In the genomic region with DNA sequence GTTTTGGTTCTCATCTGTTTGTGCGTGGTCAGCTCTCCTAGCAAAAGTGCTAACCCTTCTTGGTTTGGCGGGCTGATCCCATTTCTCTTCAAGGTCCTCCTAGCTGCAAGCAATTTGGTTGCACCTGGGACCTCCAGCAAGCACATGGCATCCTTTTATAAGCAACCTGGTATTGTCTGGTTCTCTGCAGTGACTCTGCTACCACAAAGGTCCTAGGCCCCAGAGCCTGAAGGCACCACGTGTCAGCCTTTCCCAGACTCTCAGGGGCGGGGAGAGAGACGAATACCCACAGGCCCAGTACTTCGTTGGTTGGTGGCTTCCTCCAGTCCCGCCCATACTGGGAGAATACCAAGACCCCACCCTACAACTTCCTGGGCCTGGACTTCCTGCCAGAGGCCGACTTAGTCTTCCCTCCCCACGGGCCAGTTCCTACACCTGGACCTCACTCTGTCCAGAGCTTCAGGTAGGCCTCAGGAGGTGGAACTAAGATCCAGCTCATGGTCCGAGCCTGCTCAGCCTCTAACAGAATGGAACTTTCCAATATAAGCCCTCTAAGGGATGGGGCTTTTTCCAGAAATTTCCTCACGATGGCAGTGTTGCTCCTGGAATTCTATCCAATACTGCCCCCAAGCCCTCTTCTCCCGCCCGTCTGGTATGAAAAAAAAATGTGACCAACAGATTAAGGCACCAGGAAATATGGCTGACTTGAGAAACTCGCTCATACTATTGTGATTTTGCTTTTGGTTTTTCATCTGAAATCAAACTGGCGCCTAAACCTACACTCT, we compare ENCODE assay signal across 1 cellular context.
TF ChIP-seq lines count a peak whose summit lies in the region.

No MANE protein-coding gene starts in this region.

TF ChIP-seq in HepG2, 621 proteins besides CTCF, POLR2A, EP300 and RAD21 (continued from another document and continues in another):
- TF ChIP-seq, protein P1, sequence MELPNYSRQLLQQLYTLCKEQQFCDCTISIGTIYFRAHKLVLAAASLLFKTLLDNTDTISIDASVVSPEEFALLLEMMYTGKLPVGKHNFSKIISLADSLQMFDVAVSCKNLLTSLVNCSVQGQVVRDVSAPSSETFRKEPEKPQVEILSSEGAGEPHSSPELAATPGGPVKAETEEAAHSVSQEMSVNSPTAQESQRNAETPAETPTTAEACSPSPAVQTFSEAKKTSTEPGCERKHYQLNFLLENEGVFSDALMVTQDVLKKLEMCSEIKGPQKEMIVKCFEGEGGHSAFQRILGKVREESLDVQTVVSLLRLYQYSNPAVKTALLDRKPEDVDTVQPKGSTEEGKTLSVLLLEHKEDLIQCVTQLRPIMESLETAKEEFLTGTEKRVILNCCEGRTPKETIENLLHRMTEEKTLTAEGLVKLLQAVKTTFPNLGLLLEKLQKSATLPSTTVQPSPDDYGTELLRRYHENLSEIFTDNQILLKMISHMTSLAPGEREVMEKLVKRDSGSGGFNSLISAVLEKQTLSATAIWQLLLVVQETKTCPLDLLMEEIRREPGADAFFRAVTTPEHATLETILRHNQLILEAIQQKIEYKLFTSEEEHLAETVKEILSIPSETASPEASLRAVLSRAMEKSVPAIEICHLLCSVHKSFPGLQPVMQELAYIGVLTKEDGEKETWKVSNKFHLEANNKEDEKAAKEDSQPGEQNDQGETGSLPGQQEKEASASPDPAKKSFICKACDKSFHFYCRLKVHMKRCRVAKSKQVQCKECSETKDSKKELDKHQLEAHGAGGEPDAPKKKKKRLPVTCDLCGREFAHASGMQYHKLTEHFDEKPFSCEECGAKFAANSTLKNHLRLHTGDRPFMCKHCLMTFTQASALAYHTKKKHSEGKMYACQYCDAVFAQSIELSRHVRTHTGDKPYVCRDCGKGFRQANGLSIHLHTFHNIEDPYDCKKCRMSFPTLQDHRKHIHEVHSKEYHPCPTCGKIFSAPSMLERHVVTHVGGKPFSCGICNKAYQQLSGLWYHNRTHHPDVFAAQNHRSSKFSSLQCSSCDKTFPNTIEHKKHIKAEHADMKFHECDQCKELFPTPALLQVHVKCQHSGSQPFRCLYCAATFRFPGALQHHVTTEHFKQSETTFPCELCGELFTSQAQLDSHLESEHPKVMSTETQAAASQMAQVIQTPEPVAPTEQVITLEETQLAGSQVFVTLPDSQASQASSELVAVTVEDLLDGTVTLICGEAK (IDR thresholded peaks at IDR 0.05): no peak
- TF ChIP-seq, protein P1 (CRISPR knock-in tag; IDR thresholded peaks at IDR 0.05): no peak
- no peak for TF ChIP-seq NFRKB (IDR thresholded peaks at IDR 0.05)
- TF ChIP-seq ZNF256 (CRISPR knock-in tag; conservative IDR thresholded peaks at IDR 0.05): no peak
- TF ChIP-seq, protein P2, sequence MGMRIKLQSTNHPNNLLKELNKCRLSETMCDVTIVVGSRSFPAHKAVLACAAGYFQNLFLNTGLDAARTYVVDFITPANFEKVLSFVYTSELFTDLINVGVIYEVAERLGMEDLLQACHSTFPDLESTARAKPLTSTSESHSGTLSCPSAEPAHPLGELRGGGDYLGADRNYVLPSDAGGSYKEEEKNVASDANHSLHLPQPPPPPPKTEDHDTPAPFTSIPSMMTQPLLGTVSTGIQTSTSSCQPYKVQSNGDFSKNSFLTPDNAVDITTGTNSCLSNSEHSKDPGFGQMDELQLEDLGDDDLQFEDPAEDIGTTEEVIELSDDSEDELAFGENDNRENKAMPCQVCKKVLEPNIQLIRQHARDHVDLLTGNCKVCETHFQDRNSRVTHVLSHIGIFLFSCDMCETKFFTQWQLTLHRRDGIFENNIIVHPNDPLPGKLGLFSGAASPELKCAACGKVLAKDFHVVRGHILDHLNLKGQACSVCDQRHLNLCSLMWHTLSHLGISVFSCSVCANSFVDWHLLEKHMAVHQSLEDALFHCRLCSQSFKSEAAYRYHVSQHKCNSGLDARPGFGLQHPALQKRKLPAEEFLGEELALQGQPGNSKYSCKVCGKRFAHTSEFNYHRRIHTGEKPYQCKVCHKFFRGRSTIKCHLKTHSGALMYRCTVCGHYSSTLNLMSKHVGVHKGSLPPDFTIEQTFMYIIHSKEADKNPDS (CRISPR knock-in tag; IDR thresholded peaks at IDR 0.05): no peak
- TF ChIP-seq KLF13 (CRISPR knock-in tag; IDR thresholded peaks at IDR 0.05): no peak
- TF ChIP-seq ZFP36L1 (CRISPR knock-in tag; IDR thresholded peaks at IDR 0.05): no peak
- no peak for TF ChIP-seq KDM2A (CRISPR knock-in tag; IDR thresholded peaks at IDR 0.05; ENCODE audit: borderline replicate concordance, low read depth)
- no peak for TF ChIP-seq ZSCAN9 (CRISPR knock-in tag; IDR thresholded peaks at IDR 0.05; ENCODE audit: borderline replicate concordance)
- 0 out of 2 replicates have a peak, but pooled peaks have one; percentile 56 for TF ChIP-seq SIN3B (IDR thresholded peaks at IDR 0.05; ENCODE audit: low read length)
- TF ChIP-seq ZNF10 (CRISPR knock-in tag; IDR thresholded peaks at IDR 0.05; ENCODE audit: borderline replicate concordance, low read depth): no peak
- TF ChIP-seq PHF20 (CRISPR knock-in tag; IDR thresholded peaks at IDR 0.05): peak; percentile 43; the same call in 1 of the 2 replicates
- TF ChIP-seq, protein P3, sequence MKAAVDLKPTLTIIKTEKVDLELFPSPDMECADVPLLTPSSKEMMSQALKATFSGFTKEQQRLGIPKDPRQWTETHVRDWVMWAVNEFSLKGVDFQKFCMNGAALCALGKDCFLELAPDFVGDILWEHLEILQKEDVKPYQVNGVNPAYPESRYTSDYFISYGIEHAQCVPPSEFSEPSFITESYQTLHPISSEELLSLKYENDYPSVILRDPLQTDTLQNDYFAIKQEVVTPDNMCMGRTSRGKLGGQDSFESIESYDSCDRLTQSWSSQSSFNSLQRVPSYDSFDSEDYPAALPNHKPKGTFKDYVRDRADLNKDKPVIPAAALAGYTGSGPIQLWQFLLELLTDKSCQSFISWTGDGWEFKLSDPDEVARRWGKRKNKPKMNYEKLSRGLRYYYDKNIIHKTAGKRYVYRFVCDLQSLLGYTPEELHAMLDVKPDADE (CRISPR knock-in tag; IDR thresholded peaks at IDR 0.05): no peak
- no peak for TF ChIP-seq PHF21A (CRISPR knock-in tag; IDR thresholded peaks at IDR 0.05)
- TF ChIP-seq NPAS2 (CRISPR knock-in tag; IDR thresholded peaks at IDR 0.05; ENCODE audit: borderline replicate concordance): no peak
- TF ChIP-seq, protein P4, sequence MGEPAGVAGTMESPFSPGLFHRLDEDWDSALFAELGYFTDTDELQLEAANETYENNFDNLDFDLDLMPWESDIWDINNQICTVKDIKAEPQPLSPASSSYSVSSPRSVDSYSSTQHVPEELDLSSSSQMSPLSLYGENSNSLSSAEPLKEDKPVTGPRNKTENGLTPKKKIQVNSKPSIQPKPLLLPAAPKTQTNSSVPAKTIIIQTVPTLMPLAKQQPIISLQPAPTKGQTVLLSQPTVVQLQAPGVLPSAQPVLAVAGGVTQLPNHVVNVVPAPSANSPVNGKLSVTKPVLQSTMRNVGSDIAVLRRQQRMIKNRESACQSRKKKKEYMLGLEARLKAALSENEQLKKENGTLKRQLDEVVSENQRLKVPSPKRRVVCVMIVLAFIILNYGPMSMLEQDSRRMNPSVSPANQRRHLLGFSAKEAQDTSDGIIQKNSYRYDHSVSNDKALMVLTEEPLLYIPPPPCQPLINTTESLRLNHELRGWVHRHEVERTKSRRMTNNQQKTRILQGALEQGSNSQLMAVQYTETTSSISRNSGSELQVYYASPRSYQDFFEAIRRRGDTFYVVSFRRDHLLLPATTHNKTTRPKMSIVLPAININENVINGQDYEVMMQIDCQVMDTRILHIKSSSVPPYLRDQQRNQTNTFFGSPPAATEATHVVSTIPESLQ (CRISPR knock-in tag; conservative IDR thresholded peaks at IDR 0.05): no peak
- no peak for TF ChIP-seq SOX6 (IDR thresholded peaks at IDR 0.05)
- TF ChIP-seq SOX6 (CRISPR knock-in tag; IDR thresholded peaks at IDR 0.05): 0 out of 2 replicates have a peak, but pooled peaks have one; percentile 27
- no peak for TF ChIP-seq ZNF235 (CRISPR knock-in tag; IDR thresholded peaks at IDR 0.05; ENCODE audit: borderline replicate concordance)
- TF ChIP-seq ADNP (CRISPR knock-in tag; IDR thresholded peaks at IDR 0.05): no peak
- TF ChIP-seq ZNF550 (CRISPR knock-in tag; IDR thresholded peaks at IDR 0.05; ENCODE audit: borderline replicate concordance): no peak
- TF ChIP-seq RARG (CRISPR knock-in tag; IDR thresholded peaks at IDR 0.05; ENCODE audit: low read depth): no peak
- TF ChIP-seq ZNF484 (CRISPR knock-in tag; IDR thresholded peaks at IDR 0.05; ENCODE audit: borderline replicate concordance, low read depth): no peak
- no peak for TF ChIP-seq ZNF552 (CRISPR knock-in tag; IDR thresholded peaks at IDR 0.05; ENCODE audit: borderline replicate concordance)
- TF ChIP-seq, protein P5, sequence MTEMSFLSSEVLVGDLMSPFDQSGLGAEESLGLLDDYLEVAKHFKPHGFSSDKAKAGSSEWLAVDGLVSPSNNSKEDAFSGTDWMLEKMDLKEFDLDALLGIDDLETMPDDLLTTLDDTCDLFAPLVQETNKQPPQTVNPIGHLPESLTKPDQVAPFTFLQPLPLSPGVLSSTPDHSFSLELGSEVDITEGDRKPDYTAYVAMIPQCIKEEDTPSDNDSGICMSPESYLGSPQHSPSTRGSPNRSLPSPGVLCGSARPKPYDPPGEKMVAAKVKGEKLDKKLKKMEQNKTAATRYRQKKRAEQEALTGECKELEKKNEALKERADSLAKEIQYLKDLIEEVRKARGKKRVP (CRISPR knock-in tag; IDR thresholded peaks at IDR 0.05): no peak
- TF ChIP-seq, protein P6, sequence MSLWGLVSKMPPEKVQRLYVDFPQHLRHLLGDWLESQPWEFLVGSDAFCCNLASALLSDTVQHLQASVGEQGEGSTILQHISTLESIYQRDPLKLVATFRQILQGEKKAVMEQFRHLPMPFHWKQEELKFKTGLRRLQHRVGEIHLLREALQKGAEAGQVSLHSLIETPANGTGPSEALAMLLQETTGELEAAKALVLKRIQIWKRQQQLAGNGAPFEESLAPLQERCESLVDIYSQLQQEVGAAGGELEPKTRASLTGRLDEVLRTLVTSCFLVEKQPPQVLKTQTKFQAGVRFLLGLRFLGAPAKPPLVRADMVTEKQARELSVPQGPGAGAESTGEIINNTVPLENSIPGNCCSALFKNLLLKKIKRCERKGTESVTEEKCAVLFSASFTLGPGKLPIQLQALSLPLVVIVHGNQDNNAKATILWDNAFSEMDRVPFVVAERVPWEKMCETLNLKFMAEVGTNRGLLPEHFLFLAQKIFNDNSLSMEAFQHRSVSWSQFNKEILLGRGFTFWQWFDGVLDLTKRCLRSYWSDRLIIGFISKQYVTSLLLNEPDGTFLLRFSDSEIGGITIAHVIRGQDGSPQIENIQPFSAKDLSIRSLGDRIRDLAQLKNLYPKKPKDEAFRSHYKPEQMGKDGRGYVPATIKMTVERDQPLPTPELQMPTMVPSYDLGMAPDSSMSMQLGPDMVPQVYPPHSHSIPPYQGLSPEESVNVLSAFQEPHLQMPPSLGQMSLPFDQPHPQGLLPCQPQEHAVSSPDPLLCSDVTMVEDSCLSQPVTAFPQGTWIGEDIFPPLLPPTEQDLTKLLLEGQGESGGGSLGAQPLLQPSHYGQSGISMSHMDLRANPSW (CRISPR knock-in tag; IDR thresholded peaks at IDR 0.05; ENCODE audit: borderline replicate concordance): no peak
- TF ChIP-seq SALL1 (CRISPR knock-in tag; IDR thresholded peaks at IDR 0.05): peak; percentile 50; the same call in 1 of the 2 replicates
- TF ChIP-seq, protein P7, sequence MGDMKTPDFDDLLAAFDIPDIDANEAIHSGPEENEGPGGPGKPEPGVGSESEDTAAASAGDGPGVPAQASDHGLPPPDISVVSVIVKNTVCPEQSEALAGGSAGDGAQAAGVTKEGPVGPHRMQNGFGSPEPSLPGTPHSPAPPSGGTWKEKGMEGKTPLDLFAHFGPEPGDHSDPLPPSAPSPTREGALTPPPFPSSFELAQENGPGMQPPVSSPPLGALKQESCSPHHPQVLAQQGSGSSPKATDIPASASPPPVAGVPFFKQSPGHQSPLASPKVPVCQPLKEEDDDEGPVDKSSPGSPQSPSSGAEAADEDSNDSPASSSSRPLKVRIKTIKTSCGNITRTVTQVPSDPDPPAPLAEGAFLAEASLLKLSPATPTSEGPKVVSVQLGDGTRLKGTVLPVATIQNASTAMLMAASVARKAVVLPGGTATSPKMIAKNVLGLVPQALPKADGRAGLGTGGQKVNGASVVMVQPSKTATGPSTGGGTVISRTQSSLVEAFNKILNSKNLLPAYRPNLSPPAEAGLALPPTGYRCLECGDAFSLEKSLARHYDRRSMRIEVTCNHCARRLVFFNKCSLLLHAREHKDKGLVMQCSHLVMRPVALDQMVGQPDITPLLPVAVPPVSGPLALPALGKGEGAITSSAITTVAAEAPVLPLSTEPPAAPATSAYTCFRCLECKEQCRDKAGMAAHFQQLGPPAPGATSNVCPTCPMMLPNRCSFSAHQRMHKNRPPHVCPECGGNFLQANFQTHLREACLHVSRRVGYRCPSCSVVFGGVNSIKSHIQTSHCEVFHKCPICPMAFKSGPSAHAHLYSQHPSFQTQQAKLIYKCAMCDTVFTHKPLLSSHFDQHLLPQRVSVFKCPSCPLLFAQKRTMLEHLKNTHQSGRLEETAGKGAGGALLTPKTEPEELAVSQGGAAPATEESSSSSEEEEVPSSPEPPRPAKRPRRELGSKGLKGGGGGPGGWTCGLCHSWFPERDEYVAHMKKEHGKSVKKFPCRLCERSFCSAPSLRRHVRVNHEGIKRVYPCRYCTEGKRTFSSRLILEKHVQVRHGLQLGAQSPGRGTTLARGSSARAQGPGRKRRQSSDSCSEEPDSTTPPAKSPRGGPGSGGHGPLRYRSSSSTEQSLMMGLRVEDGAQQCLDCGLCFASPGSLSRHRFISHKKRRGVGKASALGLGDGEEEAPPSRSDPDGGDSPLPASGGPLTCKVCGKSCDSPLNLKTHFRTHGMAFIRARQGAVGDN (CRISPR knock-in tag; IDR thresholded peaks at IDR 0.05): peak; percentile 84
